9 cellular contexts compared by ENCODE assay signal in genomic region chr1:200625381-200625824, GRCh38. TPM values are rescaled to one million over a fixed set of nuclear protein-coding genes. Genes with fewer than 3 reads are reported as not detected.
DNase-seq lines count a peak whose midpoint lies in the region; ATAC-seq, FAIRE-seq and TF ChIP-seq lines count a peak whose summit lies in the region.
"Had no signal": no experiment of that assay in that cellular context is flagged by ENCODE, and none has a peak within 500 bp of the region (broad histone marks: within the 10 kb centered on the region; RNA-seq: fewer than 3 reads in every experiment).

No MANE protein-coding gene starts in this region.

- peak; percentile 17 for FAIRE-seq in GM12892 (lab: Jason Lieb, UNC)

- intact Hi-C loops in ovary (cut with DNase I) = loop anchor here in 1 of 4 donors (10.0 kb wide), 1 partner anchor 179 kb away; no protein-coding TSS in a partner anchor

- H3K9me3 Mint-ChIP-seq in T-helper 1 cell treated with Interleukin-12 subunit alpha and Interleukin-12 subunit beta and Interleukin-4 antibody, amounts not matched to agents 30 μg/mL and 1 μg/mL, for 36 hours = no peaks in the 10 kb centered on the region

- ATAC-seq in GM21786 (IDR thresholded peaks at IDR 0.05; ENCODE audit: unreplicated experiment) (peak; percentile 18), HG02642 (IDR thresholded peaks at IDR 0.05; ENCODE audit: poor library complexity, unreplicated experiment) (no peak)

- peaks cover 37% of the 10 kb centered on the region for H3K4me1 Mint-ChIP-seq in T-helper 1 cell treated with Interleukin-12 subunit alpha and Interleukin-12 subunit beta and Interleukin-4 antibody, amounts not matched to agents 30 μg/mL and 1 μg/mL, for 36 hours (ENCODE audit: low read depth)

- H3K27me3 Mint-ChIP-seq in T-helper 1 cell treated with Interleukin-12 subunit alpha and Interleukin-12 subunit beta and Interleukin-4 antibody, amounts not matched to agents 30 μg/mL and 1 μg/mL, for 36 hours (ENCODE audit: low read depth) = no peaks in the 10 kb centered on the region

- H3K4me1 ChIP-seq in ovary (ENCODE audit: insufficient read depth) = peaks cover 2% of the 10 kb centered on the region

- H3K4me3 ChIP-seq in ovary = no peak overlapping the region

- H3K27ac ChIP-seq in ovary = no peak overlapping the region

- peak overlapping the region; percentile 53 for H3K27ac Mint-ChIP-seq in T-helper 1 cell treated with Interleukin-12 subunit alpha and Interleukin-12 subunit beta and Interleukin-4 antibody, amounts not matched to agents 30 μg/mL and 1 μg/mL, for 36 hours

- H3K27me3 ChIP-seq in ovary = no peaks in the 10 kb centered on the region

- TF ChIP-seq POLR2A in GM12892 (IDR thresholded peaks at IDR 0.05; ENCODE audit: low read depth, low read length) (no peak), ovary (IDR thresholded peaks at IDR 0.05) (no peak)

- H3K4me3 Mint-ChIP-seq in T-helper 1 cell treated with Interleukin-12 subunit alpha and Interleukin-12 subunit beta and Interleukin-4 antibody, amounts not matched to agents 30 μg/mL and 1 μg/mL, for 36 hours = peak overlapping the region; percentile 27

- no peak for TF ChIP-seq EP300 in ovary (IDR thresholded peaks at IDR 0.05)

- no peaks in the 10 kb centered on the region for H3K36me3 ChIP-seq in ovary

- no peaks in the 10 kb centered on the region for H3K9me3 ChIP-seq in ovary

- peak; percentile 17 for DNase-seq in GM12892 (ENCODE audit: insufficient read length)
- DNase-seq in iris pigment epithelial cell (ENCODE audit: low read depth) = peak; percentile 62
- no peak for DNase-seq in ovary
- no peak for DNase-seq in SHP77 (lab: John Stamatoyannopoulos, UW)
- no peak for DNase-seq in NCI-H1092 treated with DMSO at 0.1 percent for 48 hours (lab: John Stamatoyannopoulos, UW)
- DNase-seq: activated effector memory CD4-positive, alpha-beta T cell treated with anti-CD3 and anti-CD28 coated beads, Interleukin-2, amount 50 U/mL, for 16 hours had no signal

- no peaks in the 10 kb centered on the region for H3K36me3 Mint-ChIP-seq in T-helper 1 cell treated with Interleukin-12 subunit alpha and Interleukin-12 subunit beta and Interleukin-4 antibody, amounts not matched to agents 30 μg/mL and 1 μg/mL, for 36 hours (ENCODE audit: low read depth)

- 3 to 4% (median 3%) methylated on average over 1 of the region's 1 CpG for WGBS in ovary, 3 donors

- TF ChIP-seq CTCF in ovary (IDR thresholded peaks at IDR 0.05) = no peak

RNA-seq across cellular contexts. Expression of gene KIF14, which starts 4.9 kb away (rescaled TPM):
- 5.8 TPM for polyA plus RNA-seq in GM12892 (2012; ENCODE audit: missing spikeins)
- under 1 TPM in 5 of 7 donors, not detected in 2; 0.03 to 0.40 (median 0.11) TPM for total RNA-seq in ovary
- under 1 TPM; 0.06 to 0.23 TPM for polyA plus RNA-seq in ovary

RNA-seq across cellular contexts. Expression of gene DDX59, which starts 44.3 kb away (rescaled TPM):
- polyA plus RNA-seq in GM12892 (2012; ENCODE audit: missing spikeins) = 35.1 TPM
- 10 to 100 TPM; 16.4 to 25.6 (median 19.5) TPM for total RNA-seq in ovary
- polyA plus RNA-seq in ovary = 10 to 100 TPM; 17.6 to 29.1 TPM

Comparison
In these comparisons a context has a peak if more than half of its experiments do, and no peak if none do; other contexts are left out.
1. DNase-seq: peak in GM12892 (single experiment) and iris pigment epithelial cell (single experiment); none in ovary (0 of 5), SHP77 (0 of 2) and NCI-H1092 treated with DMSO at 0.1 percent for 48 hours (single experiment).